ENCODE assay signal across 23 cellular contexts in the genomic region with DNA sequence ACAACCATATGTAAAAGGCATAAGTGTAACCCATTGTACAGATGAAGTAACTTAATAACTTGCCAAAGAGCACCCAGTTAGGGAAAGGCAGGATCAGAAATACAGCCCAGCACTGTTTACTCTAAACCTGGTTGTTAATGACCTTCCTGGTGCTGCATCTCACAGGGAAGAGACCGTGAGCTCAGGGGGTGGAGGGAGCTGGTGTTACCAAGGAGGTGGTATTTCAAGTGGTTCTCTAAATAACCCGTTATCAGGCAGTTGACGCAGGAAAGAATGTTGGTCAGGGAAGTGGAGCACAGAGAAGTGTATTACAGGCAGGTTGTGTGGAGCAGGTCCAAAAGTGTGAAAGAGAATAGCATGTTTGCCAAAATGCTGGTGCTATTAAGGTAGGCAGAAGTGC. TPM values are rescaled to one million over a fixed set of nuclear protein-coding genes. Genes with fewer than 3 reads are reported as not detected.
DNase-seq lines count a peak whose midpoint lies in the region; ATAC-seq and TF ChIP-seq lines count a peak whose summit lies in the region.
"Had no signal": no experiment of that assay in that cellular context is flagged by ENCODE, and none has a peak within 500 bp of the region (broad histone marks: within the 10 kb centered on the region; RNA-seq: fewer than 3 reads in every experiment).

No MANE protein-coding gene starts in this region.

- no peak overlapping the region for H3K27ac Mint-ChIP-seq in T-helper 2 cell treated with Interferon-gamma antibody and Interleukin-4, amounts not matched to agents 5 μg/mL and 100 μg/mL, for 36 hours
- H3K27ac Mint-ChIP-seq: activated naive CD8-positive, alpha-beta T cell treated with anti-CD3 and anti-CD28 coated beads, Interleukin-2, amount 50 U/mL, for 24 hours; naive thymus-derived CD4-positive, alpha-beta T cell had no signal

- peak in 1 of 4 donors; percentile 68 for TF ChIP-seq EP300 in upper lobe of left lung (IDR thresholded peaks at IDR 0.05)

- H3K4me3 ChIP-seq in upper lobe of left lung (no peak overlapping the region), coronary artery (no peak overlapping the region)

- H3K27me3 Mint-ChIP-seq in T-helper 2 cell treated with Interferon-gamma antibody and Interleukin-4, amounts not matched to agents 5 μg/mL and 100 μg/mL, for 36 hours (ENCODE audit: low read depth): peaks cover 10% of the 10 kb centered on the region

- TF ChIP-seq CTCF in upper lobe of left lung (IDR thresholded peaks at IDR 0.05): no peak
- no peak for TF ChIP-seq CTCF in coronary artery (IDR thresholded peaks at IDR 0.05)

- peaks cover 7 to 20% (median 18%) of the 10 kb centered on the region in 4 donors for H3K4me1 ChIP-seq in upper lobe of left lung
- H3K4me1 ChIP-seq: BE2C had no signal

- H3K36me3 ChIP-seq in upper lobe of left lung: no peaks in the 10 kb centered on the region
- H3K36me3 ChIP-seq: BE2C had no signal

- peak; percentile 82 to 89 for ATAC-seq in left cardiac atrium
- peak; percentile 7 to 90 for ATAC-seq in upper lobe of left lung (ENCODE audit: low FRiP score in 2 of 2)
- no peak for ATAC-seq in left lobe of liver
- ATAC-seq: activated naive CD8-positive, alpha-beta T cell treated with anti-CD3 and anti-CD28 coated beads, Interleukin-2, amount 50 U/mL, for 24 hours; naive thymus-derived CD4-positive, alpha-beta T cell; Panc1 had no signal

- intact Hi-C loops in left cardiac atrium (cut with DNase I): no loop called here

- H3K9me3 Mint-ChIP-seq in T-helper 2 cell treated with Interferon-gamma antibody and Interleukin-4, amounts not matched to agents 5 μg/mL and 100 μg/mL, for 36 hours: no peaks in the 10 kb centered on the region
- H3K9me3 Mint-ChIP-seq: activated naive CD8-positive, alpha-beta T cell treated with anti-CD3 and anti-CD28 coated beads, Interleukin-2, amount 50 U/mL, for 24 hours; naive thymus-derived CD4-positive, alpha-beta T cell had no signal

- H3K27me3 ChIP-seq in upper lobe of left lung: no peaks in the 10 kb centered on the region
- H3K27me3 ChIP-seq: BE2C had no signal

- DNase-seq in NCI-H1417 (lab: John Stamatoyannopoulos, UW): peak; percentile 47 to 85 (median 63)
- DNase-seq in NCI-H1417 treated with DMSO at 0.1 percent for 48 hours (lab: John Stamatoyannopoulos, UW): no peak
- DNase-seq in NCI-H226: peak; percentile 22
- DNase-seq in left cardiac atrium: peak; percentile 45
- DNase-seq in upper lobe of left lung: peak in 1 of 2 donors; percentile 75
- DNase-seq in T-helper 2 cell treated with Interferon-gamma antibody and Interleukin-4, amounts not matched to agents 5 μg/mL and 100 μg/mL, for 36 hours (ENCODE audit: low spot score): no peak
- DNase-seq in left lobe of liver (ENCODE audit: low spot score): no peak
- no peak for DNase-seq in coronary artery (ENCODE audit: low spot score)
- DNase-seq: 8988T; activated CD4-positive, CD25-positive, alpha-beta regulatory T cell treated with anti-CD3 and anti-CD28 coated beads, Interleukin-2, amount 50 U/mL, for 72 hours; activated naive CD8-positive, alpha-beta T cell treated with anti-CD3 and anti-CD28 coated beads, Interleukin-2, amount 50 U/mL, for 24 hours; BE2C; central memory CD4-positive, alpha-beta T cell; effector CD8-positive, alpha-beta T cell; GDM1; glutamatergic neuron; Karpas-422; naive thymus-derived CD4-positive, alpha-beta T cell; NCI-H1436 treated with DMSO at 0.1 percent for 48 hours; NCI-H82; small intestine; stimulated activated CD4-positive, alpha-beta T cell treated with anti-CD3 and anti-CD28 coated beads, Interleukin-4, amount 100 ng/mL, for 24 hours had no signal

- H3K9me3 ChIP-seq in upper lobe of left lung: no peaks in the 10 kb centered on the region
- H3K9me3 ChIP-seq: BE2C had no signal

- H3K4me3 Mint-ChIP-seq in T-helper 2 cell treated with Interferon-gamma antibody and Interleukin-4, amounts not matched to agents 5 μg/mL and 100 μg/mL, for 36 hours: no peak overlapping the region
- H3K4me3 Mint-ChIP-seq: activated naive CD8-positive, alpha-beta T cell treated with anti-CD3 and anti-CD28 coated beads, Interleukin-2, amount 50 U/mL, for 24 hours had no signal

- TF ChIP-seq POLR2A in upper lobe of left lung (IDR thresholded peaks at IDR 0.05): no peak

- 49 to 63% methylated on average over 3 of the region's 3 CpGs for WGBS in upper lobe of left lung, 2 donors

- H3K27ac ChIP-seq in upper lobe of left lung (peak overlapping the region in 1 of 4 donors; percentile 8), coronary artery (peak overlapping the region in 1 of 2 donors; percentile 40)

- no peaks in the 10 kb centered on the region for H3K36me3 Mint-ChIP-seq in T-helper 2 cell treated with Interferon-gamma antibody and Interleukin-4, amounts not matched to agents 5 μg/mL and 100 μg/mL, for 36 hours (ENCODE audit: low read depth)
- H3K36me3 Mint-ChIP-seq: naive thymus-derived CD4-positive, alpha-beta T cell had no signal

- peaks cover 8% of the 10 kb centered on the region for H3K4me1 Mint-ChIP-seq in T-helper 2 cell treated with Interferon-gamma antibody and Interleukin-4, amounts not matched to agents 5 μg/mL and 100 μg/mL, for 36 hours (ENCODE audit: low read depth)

RNA-seq across cellular contexts. Expression of gene ST7, which starts 4.4 kb away (rescaled TPM):
- total RNA-seq in left cardiac atrium (10 to 100 TPM; 27.5 to 33.1 TPM), upper lobe of left lung (100 to 1,000 TPM in 2 of 6 donors, 10 to 100 TPM in 4; 36.0 to 135 (median 73.4) TPM), left lobe of liver (22.2 TPM)

Comparison
In these comparisons a context has a peak if more than half of its experiments do, and no peak if none do; other contexts are left out.
1. DNase-seq: peak in NCI-H1417 (3 of 3), NCI-H226 (single experiment) and left cardiac atrium (single experiment); none in NCI-H1417 treated with DMSO at 0.1 percent for 48 hours (single experiment), T-helper 2 cell treated with Interferon-gamma antibody and Interleukin-4, amounts not matched to agents 5 μg/mL and 100 μg/mL, for 36 hours (single experiment), left lobe of liver (single experiment) and coronary artery (single experiment).